In the genomic region with DNA sequence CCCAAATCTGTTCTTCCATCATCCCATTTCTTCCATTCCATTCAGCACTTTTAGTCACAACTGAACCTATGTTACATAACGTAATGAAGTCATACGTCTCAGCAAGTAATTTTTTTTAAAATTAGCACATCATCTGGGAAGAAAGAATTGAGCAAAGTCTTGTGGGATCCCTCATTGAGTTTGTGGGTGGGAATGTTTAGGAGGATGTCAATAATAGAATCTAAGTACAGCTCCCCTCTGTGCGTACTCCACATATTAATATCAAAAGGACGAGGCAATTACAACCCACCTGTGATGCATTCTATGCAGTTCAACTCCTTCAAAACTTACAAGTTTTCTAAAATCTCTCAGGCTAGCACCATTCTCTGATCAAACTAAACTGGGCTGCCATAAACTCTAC, we compare ENCODE assay signal across 29 cellular contexts.
A peak's percentile ranks its signal among the peaks of the same experiment; 100 is the strongest.
DNase-seq lines count a peak whose midpoint lies in the region; TF ChIP-seq lines count a peak whose summit lies in the region.
"Had no signal": no experiment of that assay in that cellular context is flagged by ENCODE, and none has a peak within 500 bp of the region (broad histone marks: within the 10 kb centered on the region; RNA-seq: fewer than 3 reads in every experiment).

No MANE protein-coding gene starts in this region.

- H3K4me3 ChIP-seq in GM23248: no peak overlapping the region
- H3K4me3 ChIP-seq in esophagus squamous epithelium: no peak overlapping the region
- H3K4me3 ChIP-seq: A549; BLaER1; BLaER1 treated with 17β-estradiol and CSF1 and Interleukin-3, amounts not matched to agents 10 nM and 100 nM had no signal

- no peak for TF ChIP-seq CTCF in esophagus squamous epithelium (IDR thresholded peaks at IDR 0.05)

- intact Hi-C loops in esophagus squamous epithelium (cut with DNase I): no loop called here

- H3K27me3 ChIP-seq in GM23248 (replicated peaks; ENCODE audit: insufficient read depth): no peaks in the 10 kb centered on the region
- no peaks in the 10 kb centered on the region for H3K27me3 ChIP-seq in esophagus squamous epithelium
- H3K27me3 ChIP-seq: BE2C; BLaER1; BLaER1 treated with 17β-estradiol and CSF1 and Interleukin-3, amounts not matched to agents 10 nM and 100 nM had no signal

- H3K9me3 ChIP-seq in GM23248 (ENCODE audit: low read depth) (no peaks in the 10 kb centered on the region), esophagus squamous epithelium (no peaks in the 10 kb centered on the region)
- H3K9me3 ChIP-seq: A549; BE2C; BLaER1; BLaER1 treated with 17β-estradiol and CSF1 and Interleukin-3, amounts not matched to agents 10 nM and 100 nM; Caco-2 had no signal

- H3K9me2 ChIP-seq in GM23248 (ENCODE audit: insufficient read depth): no peaks in the 10 kb centered on the region

- in situ Hi-C loops in GM23248 (cut with MboI): no loop called here

- peaks cover 36% of the 10 kb centered on the region for H3K4me1 ChIP-seq in GM23248 (ENCODE audit: insufficient read depth)
- H3K4me1 ChIP-seq in esophagus squamous epithelium: peaks cover 0 to 12% (median 8%) of the 10 kb centered on the region in 3 donors
- H3K4me1 ChIP-seq: A549, BE2C, BLaER1, Caco-2 had no signal

- H3K36me3 ChIP-seq in GM23248 (ENCODE audit: low read depth): no peaks in the 10 kb centered on the region
- no peaks in the 10 kb centered on the region for H3K36me3 ChIP-seq in esophagus squamous epithelium
- H3K36me3 ChIP-seq: BE2C; BLaER1; BLaER1 treated with 17β-estradiol and CSF1 and Interleukin-3, amounts not matched to agents 10 nM and 100 nM had no signal

- no peak for TF ChIP-seq POLR2A in esophagus squamous epithelium (IDR thresholded peaks at IDR 0.05)

- H3K27ac ChIP-seq in GM23248 (no peak overlapping the region), esophagus squamous epithelium (no peak overlapping the region)
- H3K27ac ChIP-seq: 22Rv1; A549; BLaER1; BLaER1 treated with 17β-estradiol and CSF1 and Interleukin-3, amounts not matched to agents 10 nM and 100 nM; C4-2B had no signal

- H3K4me2 ChIP-seq in GM23248 (ENCODE audit: unreplicated experiment): peak overlapping the region; percentile 56
- H3K4me2 ChIP-seq: A549; BLaER1; BLaER1 treated with 17β-estradiol and CSF1 and Interleukin-3, amounts not matched to agents 10 nM and 100 nM had no signal

- 89 to 91% methylated on average over 4 of the region's 4 CpGs for WGBS in GM23248 (ENCODE audit: low coverage in 1 of 2, low lambda C conversion rate in 2 of 2, missing lambda C conversion rate in 2 of 2), 2 experiments
- WGBS in esophagus squamous epithelium, 2 donors: 81 to 92% methylated on average over 4 of the region's 4 CpGs

- H4K20me1 ChIP-seq in GM23248 (ENCODE audit: insufficient read depth): no peaks in the 10 kb centered on the region
- H4K20me1 ChIP-seq: BLaER1; BLaER1 treated with 17β-estradiol and CSF1 and Interleukin-3, amounts not matched to agents 10 nM and 100 nM had no signal

- H3F3A ChIP-seq in GM23248 (ENCODE audit: insufficient read depth): peaks cover 20% of the 10 kb centered on the region

- DNase-seq in GM23248 (no peak), putamen (ENCODE audit: low spot score) (peak; percentile 78), esophagus squamous epithelium (lab: John Stamatoyannopoulos, UW) (no peak), NOMO-1 treated with dmso at 0.1 percent for 144 hours (lab: John Stamatoyannopoulos, UW; ENCODE audit: unreplicated experiment) (no peak)
- DNase-seq: 8988T; ACHN; AML-193; BE2C; C1 segment of cervical spinal cord; Caco-2; Calu3; CD4-positive, alpha-beta memory T cell; CD4-positive, alpha-beta T cell; CD4-positive, CD25-positive, alpha-beta regulatory T cell; CD8-positive, alpha-beta memory T cell; CD8-positive, alpha-beta T cell; COR-L47; DMS 273 treated with DMSO at 0.1 percent for 48 hours; DMS153; DMS53; DMS79; DMS79 treated with DMSO at 0.1 percent for 48 hours; DND-41; EL had no signal

- no peak overlapping the region for H2AFZ ChIP-seq in GM23248

- no peaks in the 10 kb centered on the region for H3K79me2 ChIP-seq in GM23248 (ENCODE audit: insufficient read depth)

- no peak overlapping the region for H3K9ac ChIP-seq in GM23248
- H3K9ac ChIP-seq: BLaER1; BLaER1 treated with 17β-estradiol and CSF1 and Interleukin-3, amounts not matched to agents 10 nM and 100 nM had no signal
